ENCODE assay signal across 2 cellular contexts in the genomic region with DNA sequence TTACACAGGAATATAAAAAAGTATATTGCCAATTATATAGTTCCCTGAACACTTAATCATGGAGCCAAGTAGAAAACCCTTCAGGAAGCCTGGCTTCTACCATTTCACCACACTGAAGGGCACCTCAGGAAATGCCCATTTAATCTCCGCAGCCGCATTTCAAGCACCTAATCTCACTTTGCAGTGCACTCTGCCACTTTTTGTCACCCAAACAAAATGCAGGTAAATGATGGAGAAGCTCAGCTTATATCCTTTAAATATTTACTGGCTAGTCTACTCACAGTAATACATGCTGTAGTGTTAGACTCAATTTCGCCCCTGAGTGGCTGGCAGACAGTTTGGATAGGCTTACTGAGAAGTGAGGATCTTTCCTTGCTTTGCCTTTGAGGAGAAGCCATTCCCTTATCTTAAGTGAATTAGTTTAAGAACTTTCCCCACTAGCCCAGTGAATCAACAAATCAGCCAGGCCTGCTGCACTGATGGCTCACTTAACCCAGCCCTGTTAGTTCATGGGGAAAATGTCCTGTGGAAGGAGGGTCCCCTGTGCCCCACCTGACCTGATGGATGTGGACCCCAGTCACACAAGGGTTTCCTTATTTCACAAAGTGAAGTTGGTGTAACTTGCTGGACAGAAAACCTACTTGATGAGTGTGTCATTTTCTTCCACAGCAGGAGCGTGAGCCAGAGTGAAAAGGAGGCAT.
TF ChIP-seq lines count a peak whose summit lies in the region.

No MANE protein-coding gene starts in this region.

TF ChIP-seq in GM23338, 12 proteins besides CTCF, POLR2A, EP300 and RAD21 (continued from another document and continues in another):
- TF ChIP-seq JUNB (IDR thresholded peaks at IDR 0.05; ENCODE audit: unreplicated experiment) (no peak), ZNF114 (CRISPR knock-in tag; IDR thresholded peaks at IDR 0.05) (no peak), CREB1 (CRISPR knock-in tag; IDR thresholded peaks at IDR 0.05; ENCODE audit: low read depth) (no peak), EZH2phosphoT487 (IDR thresholded peaks at IDR 0.05; ENCODE audit: unreplicated experiment) (no peak), STAT1 (IDR thresholded peaks at IDR 0.05; ENCODE audit: unreplicated experiment) (no peak), EZH2 (IDR thresholded peaks at IDR 0.05; ENCODE audit: low read depth, unreplicated experiment) (no peak), ZNF331 (CRISPR knock-in tag; IDR thresholded peaks at IDR 0.05; ENCODE audit: low read depth) (no peak)
- TF ChIP-seq, protein P1, sequence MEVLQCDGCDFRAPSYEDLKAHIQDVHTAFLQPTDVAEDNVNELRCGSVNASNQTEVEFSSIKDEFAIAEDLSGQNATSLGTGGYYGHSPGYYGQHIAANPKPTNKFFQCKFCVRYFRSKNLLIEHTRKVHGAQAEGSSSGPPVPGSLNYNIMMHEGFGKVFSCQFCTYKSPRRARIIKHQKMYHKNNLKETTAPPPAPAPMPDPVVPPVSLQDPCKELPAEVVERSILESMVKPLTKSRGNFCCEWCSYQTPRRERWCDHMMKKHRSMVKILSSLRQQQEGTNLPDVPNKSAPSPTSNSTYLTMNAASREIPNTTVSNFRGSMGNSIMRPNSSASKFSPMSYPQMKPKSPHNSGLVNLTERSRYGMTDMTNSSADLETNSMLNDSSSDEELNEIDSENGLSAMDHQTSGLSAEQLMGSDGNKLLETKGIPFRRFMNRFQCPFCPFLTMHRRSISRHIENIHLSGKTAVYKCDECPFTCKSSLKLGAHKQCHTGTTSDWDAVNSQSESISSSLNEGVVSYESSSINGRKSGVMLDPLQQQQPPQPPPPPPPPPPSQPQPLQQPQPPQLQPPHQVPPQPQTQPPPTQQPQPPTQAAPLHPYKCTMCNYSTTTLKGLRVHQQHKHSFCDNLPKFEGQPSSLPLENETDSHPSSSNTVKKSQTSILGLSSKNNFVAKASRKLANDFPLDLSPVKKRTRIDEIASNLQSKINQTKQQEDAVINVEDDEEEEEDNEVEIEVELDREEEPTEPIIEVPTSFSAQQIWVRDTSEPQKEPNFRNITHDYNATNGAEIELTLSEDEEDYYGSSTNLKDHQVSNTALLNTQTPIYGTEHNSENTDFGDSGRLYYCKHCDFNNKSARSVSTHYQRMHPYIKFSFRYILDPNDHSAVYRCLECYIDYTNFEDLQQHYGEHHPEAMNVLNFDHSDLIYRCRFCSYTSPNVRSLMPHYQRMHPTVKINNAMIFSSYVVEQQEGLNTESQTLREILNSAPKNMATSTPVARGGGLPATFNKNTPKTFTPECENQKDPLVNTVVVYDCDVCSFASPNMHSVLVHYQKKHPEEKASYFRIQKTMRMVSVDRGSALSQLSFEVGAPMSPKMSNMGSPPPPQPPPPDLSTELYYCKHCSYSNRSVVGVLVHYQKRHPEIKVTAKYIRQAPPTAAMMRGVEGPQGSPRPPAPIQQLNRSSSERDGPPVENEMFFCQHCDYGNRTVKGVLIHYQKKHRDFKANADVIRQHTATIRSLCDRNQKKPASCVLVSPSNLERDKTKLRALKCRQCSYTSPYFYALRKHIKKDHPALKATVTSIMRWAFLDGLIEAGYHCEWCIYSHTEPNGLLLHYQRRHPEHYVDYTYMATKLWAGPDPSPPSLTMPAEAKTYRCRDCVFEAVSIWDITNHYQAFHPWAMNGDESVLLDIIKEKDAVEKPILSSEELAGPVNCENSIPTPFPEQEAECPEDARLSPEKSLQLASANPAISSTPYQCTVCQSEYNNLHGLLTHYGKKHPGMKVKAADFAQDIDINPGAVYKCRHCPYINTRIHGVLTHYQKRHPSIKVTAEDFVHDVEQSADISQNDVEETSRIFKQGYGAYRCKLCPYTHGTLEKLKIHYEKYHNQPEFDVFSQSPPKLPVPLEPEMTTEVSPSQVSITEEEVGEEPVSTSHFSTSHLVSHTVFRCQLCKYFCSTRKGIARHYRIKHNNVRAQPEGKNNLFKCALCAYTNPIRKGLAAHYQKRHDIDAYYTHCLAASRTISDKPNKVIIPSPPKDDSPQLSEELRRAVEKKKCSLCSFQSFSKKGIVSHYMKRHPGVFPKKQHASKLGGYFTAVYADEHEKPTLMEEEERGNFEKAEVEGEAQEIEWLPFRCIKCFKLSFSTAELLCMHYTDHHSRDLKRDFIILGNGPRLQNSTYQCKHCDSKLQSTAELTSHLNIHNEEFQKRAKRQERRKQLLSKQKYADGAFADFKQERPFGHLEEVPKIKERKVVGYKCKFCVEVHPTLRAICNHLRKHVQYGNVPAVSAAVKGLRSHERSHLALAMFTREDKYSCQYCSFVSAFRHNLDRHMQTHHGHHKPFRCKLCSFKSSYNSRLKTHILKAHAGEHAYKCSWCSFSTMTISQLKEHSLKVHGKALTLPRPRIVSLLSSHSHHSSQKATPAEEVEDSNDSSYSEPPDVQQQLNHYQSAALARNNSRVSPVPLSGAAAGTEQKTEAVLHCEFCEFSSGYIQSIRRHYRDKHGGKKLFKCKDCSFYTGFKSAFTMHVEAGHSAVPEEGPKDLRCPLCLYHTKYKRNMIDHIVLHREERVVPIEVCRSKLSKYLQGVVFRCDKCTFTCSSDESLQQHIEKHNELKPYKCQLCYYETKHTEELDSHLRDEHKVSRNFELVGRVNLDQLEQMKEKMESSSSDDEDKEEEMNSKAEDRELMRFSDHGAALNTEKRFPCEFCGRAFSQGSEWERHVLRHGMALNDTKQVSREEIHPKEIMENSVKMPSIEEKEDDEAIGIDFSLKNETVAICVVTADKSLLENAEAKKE (CRISPR knock-in tag; IDR thresholded peaks at IDR 0.05): no peak
- TF ChIP-seq, protein P2, sequence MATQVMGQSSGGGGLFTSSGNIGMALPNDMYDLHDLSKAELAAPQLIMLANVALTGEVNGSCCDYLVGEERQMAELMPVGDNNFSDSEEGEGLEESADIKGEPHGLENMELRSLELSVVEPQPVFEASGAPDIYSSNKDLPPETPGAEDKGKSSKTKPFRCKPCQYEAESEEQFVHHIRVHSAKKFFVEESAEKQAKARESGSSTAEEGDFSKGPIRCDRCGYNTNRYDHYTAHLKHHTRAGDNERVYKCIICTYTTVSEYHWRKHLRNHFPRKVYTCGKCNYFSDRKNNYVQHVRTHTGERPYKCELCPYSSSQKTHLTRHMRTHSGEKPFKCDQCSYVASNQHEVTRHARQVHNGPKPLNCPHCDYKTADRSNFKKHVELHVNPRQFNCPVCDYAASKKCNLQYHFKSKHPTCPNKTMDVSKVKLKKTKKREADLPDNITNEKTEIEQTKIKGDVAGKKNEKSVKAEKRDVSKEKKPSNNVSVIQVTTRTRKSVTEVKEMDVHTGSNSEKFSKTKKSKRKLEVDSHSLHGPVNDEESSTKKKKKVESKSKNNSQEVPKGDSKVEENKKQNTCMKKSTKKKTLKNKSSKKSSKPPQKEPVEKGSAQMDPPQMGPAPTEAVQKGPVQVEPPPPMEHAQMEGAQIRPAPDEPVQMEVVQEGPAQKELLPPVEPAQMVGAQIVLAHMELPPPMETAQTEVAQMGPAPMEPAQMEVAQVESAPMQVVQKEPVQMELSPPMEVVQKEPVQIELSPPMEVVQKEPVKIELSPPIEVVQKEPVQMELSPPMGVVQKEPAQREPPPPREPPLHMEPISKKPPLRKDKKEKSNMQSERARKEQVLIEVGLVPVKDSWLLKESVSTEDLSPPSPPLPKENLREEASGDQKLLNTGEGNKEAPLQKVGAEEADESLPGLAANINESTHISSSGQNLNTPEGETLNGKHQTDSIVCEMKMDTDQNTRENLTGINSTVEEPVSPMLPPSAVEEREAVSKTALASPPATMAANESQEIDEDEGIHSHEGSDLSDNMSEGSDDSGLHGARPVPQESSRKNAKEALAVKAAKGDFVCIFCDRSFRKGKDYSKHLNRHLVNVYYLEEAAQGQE (IDR thresholded peaks at IDR 0.05; ENCODE audit: unreplicated experiment): no peak

TF ChIP-seq in WTC11, 78 proteins besides CTCF, POLR2A, EP300 and RAD21:
- TF ChIP-seq, protein P3, sequence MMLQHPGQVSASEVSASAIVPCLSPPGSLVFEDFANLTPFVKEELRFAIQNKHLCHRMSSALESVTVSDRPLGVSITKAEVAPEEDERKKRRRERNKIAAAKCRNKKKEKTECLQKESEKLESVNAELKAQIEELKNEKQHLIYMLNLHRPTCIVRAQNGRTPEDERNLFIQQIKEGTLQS (CRISPR knock-in tag; conservative IDR thresholded peaks at IDR 0.05): no peak
- TF ChIP-seq ETV6 (CRISPR knock-in tag; IDR thresholded peaks at IDR 0.05) (no peak), FOXK1 (CRISPR knock-in tag; IDR thresholded peaks at IDR 0.05) (no peak), PRRX2 (CRISPR knock-in tag; IDR thresholded peaks at IDR 0.05) (no peak), ELF4 (CRISPR knock-in tag; IDR thresholded peaks at IDR 0.05; ENCODE audit: low read depth) (no peak), SMAD4 (CRISPR knock-in tag; IDR thresholded peaks at IDR 0.05) (no peak), FOXJ3 (CRISPR knock-in tag; IDR thresholded peaks at IDR 0.05; ENCODE audit: borderline replicate concordance) (no peak), NFATC4 (CRISPR knock-in tag; IDR thresholded peaks at IDR 0.05) (no peak), ZNF138 (CRISPR knock-in tag; conservative IDR thresholded peaks at IDR 0.05) (no peak), ZNF219 (CRISPR knock-in tag; IDR thresholded peaks at IDR 0.05; ENCODE audit: borderline replicate concordance) (no peak), MYBL2 (CRISPR knock-in tag; IDR thresholded peaks at IDR 0.05) (no peak), ZBTB21 (CRISPR knock-in tag; IDR thresholded peaks at IDR 0.05; ENCODE audit: borderline replicate concordance) (no peak)
- TF ChIP-seq, protein P4, sequence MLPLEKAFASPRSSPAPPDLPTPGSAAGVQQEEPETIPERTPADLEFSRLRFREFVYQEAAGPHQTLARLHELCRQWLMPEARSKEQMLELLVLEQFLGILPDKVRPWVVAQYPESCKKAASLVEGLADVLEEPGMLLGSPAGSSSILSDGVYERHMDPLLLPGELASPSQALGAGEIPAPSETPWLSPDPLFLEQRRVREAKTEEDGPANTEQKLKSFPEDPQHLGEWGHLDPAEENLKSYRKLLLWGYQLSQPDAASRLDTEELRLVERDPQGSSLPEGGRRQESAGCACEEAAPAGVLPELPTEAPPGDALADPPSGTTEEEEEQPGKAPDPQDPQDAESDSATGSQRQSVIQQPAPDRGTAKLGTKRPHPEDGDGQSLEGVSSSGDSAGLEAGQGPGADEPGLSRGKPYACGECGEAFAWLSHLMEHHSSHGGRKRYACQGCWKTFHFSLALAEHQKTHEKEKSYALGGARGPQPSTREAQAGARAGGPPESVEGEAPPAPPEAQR (CRISPR knock-in tag; IDR thresholded peaks at IDR 0.05): no peak
- TF ChIP-seq, protein P5, sequence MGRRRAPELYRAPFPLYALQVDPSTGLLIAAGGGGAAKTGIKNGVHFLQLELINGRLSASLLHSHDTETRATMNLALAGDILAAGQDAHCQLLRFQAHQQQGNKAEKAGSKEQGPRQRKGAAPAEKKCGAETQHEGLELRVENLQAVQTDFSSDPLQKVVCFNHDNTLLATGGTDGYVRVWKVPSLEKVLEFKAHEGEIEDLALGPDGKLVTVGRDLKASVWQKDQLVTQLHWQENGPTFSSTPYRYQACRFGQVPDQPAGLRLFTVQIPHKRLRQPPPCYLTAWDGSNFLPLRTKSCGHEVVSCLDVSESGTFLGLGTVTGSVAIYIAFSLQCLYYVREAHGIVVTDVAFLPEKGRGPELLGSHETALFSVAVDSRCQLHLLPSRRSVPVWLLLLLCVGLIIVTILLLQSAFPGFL (CRISPR knock-in tag; IDR thresholded peaks at IDR 0.05; ENCODE audit: borderline replicate concordance): no peak
- TF ChIP-seq, protein P6, sequence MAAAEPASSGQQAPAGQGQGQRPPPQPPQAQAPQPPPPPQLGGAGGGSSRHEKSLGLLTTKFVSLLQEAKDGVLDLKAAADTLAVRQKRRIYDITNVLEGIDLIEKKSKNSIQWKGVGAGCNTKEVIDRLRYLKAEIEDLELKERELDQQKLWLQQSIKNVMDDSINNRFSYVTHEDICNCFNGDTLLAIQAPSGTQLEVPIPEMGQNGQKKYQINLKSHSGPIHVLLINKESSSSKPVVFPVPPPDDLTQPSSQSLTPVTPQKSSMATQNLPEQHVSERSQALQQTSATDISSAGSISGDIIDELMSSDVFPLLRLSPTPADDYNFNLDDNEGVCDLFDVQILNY (CRISPR knock-in tag; IDR thresholded peaks at IDR 0.05): no peak
- TF ChIP-seq, protein P7, sequence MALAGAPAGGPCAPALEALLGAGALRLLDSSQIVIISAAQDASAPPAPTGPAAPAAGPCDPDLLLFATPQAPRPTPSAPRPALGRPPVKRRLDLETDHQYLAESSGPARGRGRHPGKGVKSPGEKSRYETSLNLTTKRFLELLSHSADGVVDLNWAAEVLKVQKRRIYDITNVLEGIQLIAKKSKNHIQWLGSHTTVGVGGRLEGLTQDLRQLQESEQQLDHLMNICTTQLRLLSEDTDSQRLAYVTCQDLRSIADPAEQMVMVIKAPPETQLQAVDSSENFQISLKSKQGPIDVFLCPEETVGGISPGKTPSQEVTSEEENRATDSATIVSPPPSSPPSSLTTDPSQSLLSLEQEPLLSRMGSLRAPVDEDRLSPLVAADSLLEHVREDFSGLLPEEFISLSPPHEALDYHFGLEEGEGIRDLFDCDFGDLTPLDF (CRISPR knock-in tag; IDR thresholded peaks at IDR 0.05): no peak
- TF ChIP-seq, protein P8, sequence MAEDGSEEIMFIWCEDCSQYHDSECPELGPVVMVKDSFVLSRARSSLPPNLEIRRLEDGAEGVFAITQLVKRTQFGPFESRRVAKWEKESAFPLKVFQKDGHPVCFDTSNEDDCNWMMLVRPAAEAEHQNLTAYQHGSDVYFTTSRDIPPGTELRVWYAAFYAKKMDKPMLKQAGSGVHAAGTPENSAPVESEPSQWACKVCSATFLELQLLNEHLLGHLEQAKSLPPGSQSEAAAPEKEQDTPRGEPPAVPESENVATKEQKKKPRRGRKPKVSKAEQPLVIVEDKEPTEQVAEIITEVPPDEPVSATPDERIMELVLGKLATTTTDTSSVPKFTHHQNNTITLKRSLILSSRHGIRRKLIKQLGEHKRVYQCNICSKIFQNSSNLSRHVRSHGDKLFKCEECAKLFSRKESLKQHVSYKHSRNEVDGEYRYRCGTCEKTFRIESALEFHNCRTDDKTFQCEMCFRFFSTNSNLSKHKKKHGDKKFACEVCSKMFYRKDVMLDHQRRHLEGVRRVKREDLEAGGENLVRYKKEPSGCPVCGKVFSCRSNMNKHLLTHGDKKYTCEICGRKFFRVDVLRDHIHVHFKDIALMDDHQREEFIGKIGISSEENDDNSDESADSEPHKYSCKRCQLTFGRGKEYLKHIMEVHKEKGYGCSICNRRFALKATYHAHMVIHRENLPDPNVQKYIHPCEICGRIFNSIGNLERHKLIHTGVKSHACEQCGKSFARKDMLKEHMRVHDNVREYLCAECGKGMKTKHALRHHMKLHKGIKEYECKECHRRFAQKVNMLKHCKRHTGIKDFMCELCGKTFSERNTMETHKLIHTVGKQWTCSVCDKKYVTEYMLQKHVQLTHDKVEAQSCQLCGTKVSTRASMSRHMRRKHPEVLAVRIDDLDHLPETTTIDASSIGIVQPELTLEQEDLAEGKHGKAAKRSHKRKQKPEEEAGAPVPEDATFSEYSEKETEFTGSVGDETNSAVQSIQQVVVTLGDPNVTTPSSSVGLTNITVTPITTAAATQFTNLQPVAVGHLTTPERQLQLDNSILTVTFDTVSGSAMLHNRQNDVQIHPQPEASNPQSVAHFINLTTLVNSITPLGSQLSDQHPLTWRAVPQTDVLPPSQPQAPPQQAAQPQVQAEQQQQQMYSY (CRISPR knock-in tag; IDR thresholded peaks at IDR 0.05): no peak
- TF ChIP-seq, protein P9, sequence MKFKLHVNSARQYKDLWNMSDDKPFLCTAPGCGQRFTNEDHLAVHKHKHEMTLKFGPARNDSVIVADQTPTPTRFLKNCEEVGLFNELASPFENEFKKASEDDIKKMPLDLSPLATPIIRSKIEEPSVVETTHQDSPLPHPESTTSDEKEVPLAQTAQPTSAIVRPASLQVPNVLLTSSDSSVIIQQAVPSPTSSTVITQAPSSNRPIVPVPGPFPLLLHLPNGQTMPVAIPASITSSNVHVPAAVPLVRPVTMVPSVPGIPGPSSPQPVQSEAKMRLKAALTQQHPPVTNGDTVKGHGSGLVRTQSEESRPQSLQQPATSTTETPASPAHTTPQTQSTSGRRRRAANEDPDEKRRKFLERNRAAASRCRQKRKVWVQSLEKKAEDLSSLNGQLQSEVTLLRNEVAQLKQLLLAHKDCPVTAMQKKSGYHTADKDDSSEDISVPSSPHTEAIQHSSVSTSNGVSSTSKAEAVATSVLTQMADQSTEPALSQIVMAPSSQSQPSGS (CRISPR knock-in tag; IDR thresholded peaks at IDR 0.05; ENCODE audit: borderline replicate concordance, low read depth): no peak
